ENCODE assay signal across 9 cellular contexts in the genomic region with DNA sequence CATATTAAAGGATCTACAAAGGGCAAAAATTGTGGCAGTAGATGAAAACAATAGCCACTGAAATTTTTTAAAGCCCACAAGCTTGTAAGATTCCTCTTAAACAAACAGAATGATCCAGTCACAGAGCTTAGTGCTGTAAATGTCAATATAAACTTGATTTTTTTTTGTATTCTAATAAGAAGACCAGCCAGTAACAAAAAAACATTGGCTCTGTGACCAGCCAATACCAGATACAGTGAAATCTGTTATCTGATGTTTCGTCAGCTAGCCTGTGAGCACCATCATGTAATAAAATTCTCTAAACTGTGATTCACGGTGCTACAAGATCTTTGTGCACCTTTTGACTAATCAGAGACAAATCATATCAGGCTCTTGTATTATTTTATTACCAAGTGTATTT.
DNase-seq lines count a peak whose midpoint lies in the region; ATAC-seq, FAIRE-seq and TF ChIP-seq lines count a peak whose summit lies in the region.
"Had no signal": no experiment of that assay in that cellular context is flagged by ENCODE, and none has a peak within 500 bp of the region (broad histone marks: within the 10 kb centered on the region; RNA-seq: fewer than 3 reads in every experiment).

No MANE protein-coding gene starts in this region.

- H3K4me1 ChIP-seq in lower lobe of right lung: peaks cover 44% of the 10 kb centered on the region

- peaks cover 42% of the 10 kb centered on the region for H3K4me1 Mint-ChIP-seq in type B pancreatic cell (ENCODE audit: unreplicated experiment)

- H3K36me3 ChIP-seq in bronchial epithelial cell (ENCODE audit: control insufficient read depth, insufficient read depth, low read length): no peaks in the 10 kb centered on the region
- no peaks in the 10 kb centered on the region for H3K36me3 ChIP-seq in lower lobe of right lung

- no peaks in the 10 kb centered on the region for H3K9me3 ChIP-seq in lower lobe of right lung

- no peaks in the 10 kb centered on the region for H3K36me3 Mint-ChIP-seq in type B pancreatic cell

- H3K27ac Mint-ChIP-seq in type B pancreatic cell: peak overlapping the region; percentile 67

- no peak for TF ChIP-seq CTCF in LNCaP clone FGC (IDR thresholded peaks at IDR 0.05; ENCODE audit: control insufficient read depth, extremely low read depth, insufficient read depth)
- TF ChIP-seq CTCF in bronchial epithelial cell (IDR thresholded peaks at IDR 0.05; ENCODE audit: insufficient read depth, low read length, severe bottlenecking): no peak
- TF ChIP-seq CTCF in lower lobe of right lung (IDR thresholded peaks at IDR 0.05): no peak
- TF ChIP-seq CTCF in type B pancreatic cell (conservative IDR thresholded peaks at IDR 0.05): no peak

- no peaks in the 10 kb centered on the region for H3K27me3 Mint-ChIP-seq in type B pancreatic cell

- H3K27me3 ChIP-seq in bronchial epithelial cell (ENCODE audit: control insufficient read depth, insufficient read depth, low read length): no peaks in the 10 kb centered on the region
- H3K27me3 ChIP-seq in lower lobe of right lung (ENCODE audit: low read depth): no peaks in the 10 kb centered on the region

- ATAC-seq in lower lobe of right lung (peak in 1 of 2 donors; percentile 40), HG03521 (IDR thresholded peaks at IDR 0.05; ENCODE audit: unreplicated experiment) (no peak)

- peak overlapping the region; percentile 82 for H3K27ac ChIP-seq in lower lobe of right lung

- intact Hi-C loops in lower lobe of right lung (cut with DNase I): no loop called here

- FAIRE-seq in bronchial epithelial cell (lab: Jason Lieb, UNC): no peak

- no peak overlapping the region for H3K4me3 Mint-ChIP-seq in type B pancreatic cell

- H3K4me3 ChIP-seq in LNCaP clone FGC (ENCODE audit: low read depth, low read length): peak overlapping the region; percentile 16; the same call in 1 of the 2 replicates
- no peak overlapping the region for H3K4me3 ChIP-seq in bronchial epithelial cell (ENCODE audit: low read depth, low read length)
- H3K4me3 ChIP-seq in lower lobe of right lung: no peak overlapping the region

- H3K9me3 Mint-ChIP-seq in type B pancreatic cell: no peaks in the 10 kb centered on the region

- DNase-seq in LNCaP clone FGC (ENCODE audit: low read depth): peak; percentile 97
- peak; percentile 92 for DNase-seq in bronchial epithelial cell (ENCODE audit: low read depth)
- DNase-seq in lower lobe of right lung: no peak
- no peak for DNase-seq in type B pancreatic cell (ENCODE audit: extremely low spot score, unreplicated experiment)
- no peak for DNase-seq in germinal center (ENCODE audit: low spot score)
- DNase-seq in stimulated activated CD4-positive, alpha-beta T cell treated with anti-CD3 and anti-CD28 coated beads, Interleukin-2, amount 100 ng/mL, for 24 hours: no peak
- DNase-seq: NCI-H69; stimulated activated CD4-positive, alpha-beta T cell treated with anti-CD3 and anti-CD28 coated beads, Interleukin-4, amount 100 ng/mL, for 1 hour had no signal

Comparison
In these comparisons a context has a peak if more than half of its experiments do, and no peak if none do; other contexts are left out.
1. DNase-seq: peak in LNCaP clone FGC (single experiment) and bronchial epithelial cell (single experiment); none in lower lobe of right lung (single experiment), type B pancreatic cell (single experiment), germinal center (single experiment) and stimulated activated CD4-positive, alpha-beta T cell treated with anti-CD3 and anti-CD28 coated beads, Interleukin-2, amount 100 ng/mL, for 24 hours (0 of 2).